1 cellular context compared by ENCODE assay signal in the genomic region with DNA sequence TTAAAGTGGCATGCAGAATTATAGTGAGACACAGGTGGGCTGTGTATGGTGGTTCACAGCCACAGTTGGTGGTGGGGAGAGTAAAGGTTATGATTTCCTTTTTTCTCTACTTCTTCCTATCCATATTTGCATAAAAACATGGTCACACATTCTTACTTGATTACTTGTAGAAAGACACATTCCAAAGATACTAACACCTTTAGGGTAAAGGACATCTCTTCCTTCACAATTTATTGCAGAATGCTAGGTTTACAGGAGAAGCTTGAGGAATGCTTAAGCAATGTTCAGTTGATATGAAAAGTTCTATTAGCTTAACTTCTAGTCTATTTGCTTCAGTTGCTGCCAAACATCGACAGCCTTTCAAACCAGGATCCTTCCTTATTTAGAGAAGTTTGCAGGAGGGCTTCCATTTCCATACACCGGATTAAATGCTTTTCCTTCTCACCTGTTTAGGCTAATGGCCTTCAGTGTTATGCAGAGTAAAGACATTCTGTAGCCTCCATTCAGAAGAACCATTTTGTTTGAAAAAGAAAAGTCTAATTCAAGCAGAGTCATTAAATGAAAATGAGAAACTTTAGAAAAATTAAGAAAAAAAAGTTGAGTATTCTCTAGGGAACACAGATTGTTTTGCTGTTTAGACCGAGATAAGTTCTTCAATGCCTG.
TF ChIP-seq lines count a peak whose summit lies in the region.

No MANE protein-coding gene starts in this region.

TF ChIP-seq in neural cell, 6 proteins besides CTCF, POLR2A, EP300 and RAD21 (continued from another document):
- TF ChIP-seq, protein P1, sequence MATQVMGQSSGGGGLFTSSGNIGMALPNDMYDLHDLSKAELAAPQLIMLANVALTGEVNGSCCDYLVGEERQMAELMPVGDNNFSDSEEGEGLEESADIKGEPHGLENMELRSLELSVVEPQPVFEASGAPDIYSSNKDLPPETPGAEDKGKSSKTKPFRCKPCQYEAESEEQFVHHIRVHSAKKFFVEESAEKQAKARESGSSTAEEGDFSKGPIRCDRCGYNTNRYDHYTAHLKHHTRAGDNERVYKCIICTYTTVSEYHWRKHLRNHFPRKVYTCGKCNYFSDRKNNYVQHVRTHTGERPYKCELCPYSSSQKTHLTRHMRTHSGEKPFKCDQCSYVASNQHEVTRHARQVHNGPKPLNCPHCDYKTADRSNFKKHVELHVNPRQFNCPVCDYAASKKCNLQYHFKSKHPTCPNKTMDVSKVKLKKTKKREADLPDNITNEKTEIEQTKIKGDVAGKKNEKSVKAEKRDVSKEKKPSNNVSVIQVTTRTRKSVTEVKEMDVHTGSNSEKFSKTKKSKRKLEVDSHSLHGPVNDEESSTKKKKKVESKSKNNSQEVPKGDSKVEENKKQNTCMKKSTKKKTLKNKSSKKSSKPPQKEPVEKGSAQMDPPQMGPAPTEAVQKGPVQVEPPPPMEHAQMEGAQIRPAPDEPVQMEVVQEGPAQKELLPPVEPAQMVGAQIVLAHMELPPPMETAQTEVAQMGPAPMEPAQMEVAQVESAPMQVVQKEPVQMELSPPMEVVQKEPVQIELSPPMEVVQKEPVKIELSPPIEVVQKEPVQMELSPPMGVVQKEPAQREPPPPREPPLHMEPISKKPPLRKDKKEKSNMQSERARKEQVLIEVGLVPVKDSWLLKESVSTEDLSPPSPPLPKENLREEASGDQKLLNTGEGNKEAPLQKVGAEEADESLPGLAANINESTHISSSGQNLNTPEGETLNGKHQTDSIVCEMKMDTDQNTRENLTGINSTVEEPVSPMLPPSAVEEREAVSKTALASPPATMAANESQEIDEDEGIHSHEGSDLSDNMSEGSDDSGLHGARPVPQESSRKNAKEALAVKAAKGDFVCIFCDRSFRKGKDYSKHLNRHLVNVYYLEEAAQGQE (IDR thresholded peaks at IDR 0.05; ENCODE audit: borderline replicate concordance): no peak
TF ChIP-seq in neural cell: peak in this region for 0.
